ENCODE assay signal across 1 cellular context in the genomic region with DNA sequence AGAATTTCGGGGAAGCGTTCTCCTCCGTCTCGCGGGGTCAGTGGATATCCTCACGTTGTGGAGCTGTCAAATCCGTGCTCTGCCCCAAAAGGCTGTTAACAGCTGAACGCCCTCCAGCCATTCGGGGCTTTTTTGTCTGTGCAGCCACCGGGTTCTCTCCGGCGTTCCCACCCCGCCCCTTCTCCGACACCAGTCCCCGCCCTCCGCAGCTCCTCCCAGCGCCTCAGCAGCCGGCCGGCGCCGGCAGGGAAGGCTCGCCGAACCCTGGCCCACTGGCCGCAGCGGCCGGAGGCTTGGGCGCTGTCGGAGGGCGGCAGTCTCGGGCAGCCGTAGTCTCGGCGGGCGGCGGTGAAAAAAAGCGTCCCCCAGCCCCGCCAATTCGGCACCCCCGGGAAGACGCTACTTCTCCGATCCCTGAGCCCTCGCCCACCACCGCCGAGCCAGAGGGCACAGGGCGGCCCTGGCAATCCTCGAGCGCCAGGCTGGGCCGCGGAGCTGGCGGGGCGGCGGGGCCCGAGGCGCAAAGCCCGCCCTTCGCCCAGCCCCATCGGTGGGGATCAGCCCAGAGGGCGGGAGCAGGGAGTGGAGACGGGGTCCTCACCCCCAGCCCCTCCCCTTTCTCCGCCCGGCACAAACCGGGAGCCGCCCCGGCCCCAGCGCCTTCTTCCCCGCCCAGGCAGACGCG.
TF ChIP-seq lines count a peak whose summit lies in the region.

A gene (minus strand): TSS at position 496 of the 685 bp plus-strand sequence. CDS start 773 bp downstream, outside the sequence.

TF ChIP-seq in HepG2, 621 proteins besides CTCF, POLR2A, EP300 and RAD21 (continued from another document and continues in another):
- TF ChIP-seq, protein P1, sequence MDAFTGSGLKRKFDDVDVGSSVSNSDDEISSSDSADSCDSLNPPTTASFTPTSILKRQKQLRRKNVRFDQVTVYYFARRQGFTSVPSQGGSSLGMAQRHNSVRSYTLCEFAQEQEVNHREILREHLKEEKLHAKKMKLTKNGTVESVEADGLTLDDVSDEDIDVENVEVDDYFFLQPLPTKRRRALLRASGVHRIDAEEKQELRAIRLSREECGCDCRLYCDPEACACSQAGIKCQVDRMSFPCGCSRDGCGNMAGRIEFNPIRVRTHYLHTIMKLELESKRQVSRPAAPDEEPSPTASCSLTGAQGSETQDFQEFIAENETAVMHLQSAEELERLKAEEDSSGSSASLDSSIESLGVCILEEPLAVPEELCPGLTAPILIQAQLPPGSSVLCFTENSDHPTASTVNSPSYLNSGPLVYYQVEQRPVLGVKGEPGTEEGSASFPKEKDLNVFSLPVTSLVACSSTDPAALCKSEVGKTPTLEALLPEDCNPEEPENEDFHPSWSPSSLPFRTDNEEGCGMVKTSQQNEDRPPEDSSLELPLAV (CRISPR knock-in tag; conservative IDR thresholded peaks at IDR 0.05; ENCODE audit: low read depth) = no peak
- TF ChIP-seq NAIF1 (CRISPR knock-in tag; IDR thresholded peaks at IDR 0.05; ENCODE audit: borderline replicate concordance) (no peak), CBX5 (CRISPR knock-in tag; IDR thresholded peaks at IDR 0.05; ENCODE audit: borderline replicate concordance) (no peak), ZNF839 (CRISPR knock-in tag; IDR thresholded peaks at IDR 0.05; ENCODE audit: borderline replicate concordance) (0 out of 2 replicates have a peak, but pooled peaks have one; percentile 38), FOXA3 (CRISPR knock-in tag; IDR thresholded peaks at IDR 0.05) (0 out of 2 replicates have a peak, but pooled peaks have one; percentile 21), ZNF382 (CRISPR knock-in tag; IDR thresholded peaks at IDR 0.05; ENCODE audit: borderline replicate concordance) (no peak), ZNF180 (CRISPR knock-in tag; IDR thresholded peaks at IDR 0.05; ENCODE audit: borderline replicate concordance, low read depth) (no peak), ATF7 (IDR thresholded peaks at IDR 0.05) (no peak), ATF7 (CRISPR knock-in tag; IDR thresholded peaks at IDR 0.05) (0 out of 2 replicates have a peak, but pooled peaks have one; percentile 10), ZNF224 (CRISPR knock-in tag; IDR thresholded peaks at IDR 0.05) (peak; percentile 86; the same call in 1 of the 2 replicates), RFXAP (CRISPR knock-in tag; IDR thresholded peaks at IDR 0.05; ENCODE audit: borderline replicate concordance) (no peak), PHF21A (CRISPR knock-in tag; IDR thresholded peaks at IDR 0.05) (no peak), PHF5A (CRISPR knock-in tag; IDR thresholded peaks at IDR 0.05; ENCODE audit: low read depth, unreplicated experiment) (peak; percentile 29), ZNF44 (CRISPR knock-in tag; IDR thresholded peaks at IDR 0.05) (no peak), ZNF816 (CRISPR knock-in tag; IDR thresholded peaks at IDR 0.05; ENCODE audit: borderline replicate concordance) (no peak; the same call in 1 of the 2 replicates), MIER2 (CRISPR knock-in tag; IDR thresholded peaks at IDR 0.05) (0 out of 2 replicates have a peak, but pooled peaks have one; percentile 13), ZNF749 (CRISPR knock-in tag; IDR thresholded peaks at IDR 0.05; ENCODE audit: borderline replicate concordance) (peak; percentile 63; the same call in 1 of the 2 replicates), KDM5A (IDR thresholded peaks at IDR 0.05; ENCODE audit: borderline replicate concordance, low read length) (peak; percentile 16; the same call in 1 of the 2 replicates), ZNF256 (CRISPR knock-in tag; conservative IDR thresholded peaks at IDR 0.05) (no peak), RBM22 (optimal IDR thresholded peaks at IDR 0.05; ENCODE audit: low read length) (no peak), HNRNPH1 (optimal IDR thresholded peaks at IDR 0.05; ENCODE audit: low read depth, low read length) (no peak), ZMYM4 (CRISPR knock-in tag; IDR thresholded peaks at IDR 0.05) (peak; percentile 13; the same call in 1 of the 2 replicates), ZBTB42 (CRISPR knock-in tag; IDR thresholded peaks at IDR 0.05) (no peak; the same call in 1 of the 2 replicates), AHR (CRISPR knock-in tag; IDR thresholded peaks at IDR 0.05) (peak; percentile 69; the same call in 1 of the 2 replicates), ZNF747 (CRISPR knock-in tag; IDR thresholded peaks at IDR 0.05; ENCODE audit: borderline replicate concordance) (peak; percentile 78; the same call in 1 of the 2 replicates), MED13 (CRISPR knock-in tag; IDR thresholded peaks at IDR 0.05) (no peak), THYN1 (CRISPR knock-in tag; IDR thresholded peaks at IDR 0.05; ENCODE audit: borderline replicate concordance, low read depth) (no peak), TAF15 (IDR thresholded peaks at IDR 0.05; ENCODE audit: low read depth, low read length, poor library complexity, severe bottlenecking) (no peak), SIN3A (IDR thresholded peaks at IDR 0.05; ENCODE audit: borderline replicate concordance, low read depth, low read length) (peak; percentile 96), HOXA7 (CRISPR knock-in tag; IDR thresholded peaks at IDR 0.05) (no peak), POLR2G (IDR thresholded peaks at IDR 0.05; ENCODE audit: low read depth, low read length) (peak; percentile 74), AKAP8 (CRISPR knock-in tag; IDR thresholded peaks at IDR 0.05) (no peak; the same call in 1 of the 2 replicates), PITX1 (CRISPR knock-in tag; IDR thresholded peaks at IDR 0.05) (no peak; the same call in 1 of the 2 replicates), ZNF121 (CRISPR knock-in tag; IDR thresholded peaks at IDR 0.05) (peak; percentile 57; the same call in 1 of the 2 replicates), ZNF773 (CRISPR knock-in tag; IDR thresholded peaks at IDR 0.05; ENCODE audit: borderline replicate concordance) (no peak), ZNF562 (CRISPR knock-in tag; IDR thresholded peaks at IDR 0.05; ENCODE audit: borderline replicate concordance) (no peak), ETV6 (CRISPR knock-in tag; conservative IDR thresholded peaks at IDR 0.05) (0 out of 2 replicates have a peak, but pooled peaks have one; percentile 41), STAT5B (CRISPR knock-in tag; IDR thresholded peaks at IDR 0.05) (0 out of 2 replicates have a peak, but pooled peaks have one; percentile 16), ZMYM2 (CRISPR knock-in tag; IDR thresholded peaks at IDR 0.05) (no peak), ZNF761 (CRISPR knock-in tag; conservative IDR thresholded peaks at IDR 0.05) (no peak; the same call in 1 of the 2 replicates), SRSF1 (optimal IDR thresholded peaks at IDR 0.05; ENCODE audit: low read depth, low read length) (no peak), NR2C2 (CRISPR knock-in tag; IDR thresholded peaks at IDR 0.05; ENCODE audit: borderline replicate concordance) (no peak), HOXD1 (CRISPR knock-in tag; IDR thresholded peaks at IDR 0.05) (0 out of 2 replicates have a peak, but pooled peaks have one; percentile 42), SP4 (CRISPR knock-in tag; IDR thresholded peaks at IDR 0.05) (peak; percentile 90), FOSL1 (CRISPR knock-in tag; IDR thresholded peaks at IDR 0.05; ENCODE audit: borderline replicate concordance) (no peak)
- TF ChIP-seq, protein P2, sequence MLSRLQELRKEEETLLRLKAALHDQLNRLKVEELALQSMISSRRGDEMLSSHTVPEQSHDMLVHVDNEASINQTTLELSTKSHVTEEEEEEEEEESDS (CRISPR knock-in tag; IDR thresholded peaks at IDR 0.05; ENCODE audit: borderline replicate concordance) = no peak
- TF ChIP-seq, protein P3, sequence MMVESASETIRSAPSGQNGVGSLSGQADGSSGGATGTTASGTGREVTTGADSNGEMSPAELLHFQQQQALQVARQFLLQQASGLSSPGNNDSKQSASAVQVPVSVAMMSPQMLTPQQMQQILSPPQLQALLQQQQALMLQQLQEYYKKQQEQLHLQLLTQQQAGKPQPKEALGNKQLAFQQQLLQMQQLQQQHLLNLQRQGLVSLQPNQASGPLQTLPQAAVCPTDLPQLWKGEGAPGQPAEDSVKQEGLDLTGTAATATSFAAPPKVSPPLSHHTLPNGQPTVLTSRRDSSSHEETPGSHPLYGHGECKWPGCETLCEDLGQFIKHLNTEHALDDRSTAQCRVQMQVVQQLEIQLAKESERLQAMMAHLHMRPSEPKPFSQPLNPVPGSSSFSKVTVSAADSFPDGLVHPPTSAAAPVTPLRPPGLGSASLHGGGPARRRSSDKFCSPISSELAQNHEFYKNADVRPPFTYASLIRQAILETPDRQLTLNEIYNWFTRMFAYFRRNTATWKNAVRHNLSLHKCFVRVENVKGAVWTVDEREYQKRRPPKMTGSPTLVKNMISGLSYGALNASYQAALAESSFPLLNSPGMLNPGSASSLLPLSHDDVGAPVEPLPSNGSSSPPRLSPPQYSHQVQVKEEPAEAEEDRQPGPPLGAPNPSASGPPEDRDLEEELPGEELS (CRISPR knock-in tag; IDR thresholded peaks at IDR 0.05) = no peak; the same call in 1 of the 2 replicates
- TF ChIP-seq, protein P4, sequence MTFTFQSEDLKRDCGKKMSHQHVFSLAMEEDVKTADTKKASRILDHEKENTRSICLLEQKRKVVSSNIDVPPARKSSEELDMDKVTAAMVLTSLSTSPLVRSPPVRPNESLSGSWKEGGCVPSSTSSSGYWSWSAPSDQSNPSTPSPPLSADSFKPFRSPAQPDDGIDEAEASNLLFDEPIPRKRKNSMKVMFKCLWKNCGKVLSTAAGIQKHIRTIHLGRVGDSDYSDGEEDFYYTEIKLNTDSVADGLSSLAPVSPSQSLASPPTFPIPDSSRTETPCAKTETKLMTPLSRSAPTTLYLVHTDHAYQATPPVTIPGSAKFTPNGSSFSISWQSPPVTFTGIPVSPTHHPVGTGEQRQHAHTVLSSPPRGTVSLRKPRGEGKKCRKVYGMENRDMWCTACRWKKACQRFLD (CRISPR knock-in tag; IDR thresholded peaks at IDR 0.05; ENCODE audit: borderline replicate concordance) = no peak
- TF ChIP-seq, protein P5, sequence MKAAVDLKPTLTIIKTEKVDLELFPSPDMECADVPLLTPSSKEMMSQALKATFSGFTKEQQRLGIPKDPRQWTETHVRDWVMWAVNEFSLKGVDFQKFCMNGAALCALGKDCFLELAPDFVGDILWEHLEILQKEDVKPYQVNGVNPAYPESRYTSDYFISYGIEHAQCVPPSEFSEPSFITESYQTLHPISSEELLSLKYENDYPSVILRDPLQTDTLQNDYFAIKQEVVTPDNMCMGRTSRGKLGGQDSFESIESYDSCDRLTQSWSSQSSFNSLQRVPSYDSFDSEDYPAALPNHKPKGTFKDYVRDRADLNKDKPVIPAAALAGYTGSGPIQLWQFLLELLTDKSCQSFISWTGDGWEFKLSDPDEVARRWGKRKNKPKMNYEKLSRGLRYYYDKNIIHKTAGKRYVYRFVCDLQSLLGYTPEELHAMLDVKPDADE (CRISPR knock-in tag; IDR thresholded peaks at IDR 0.05) = no peak
- TF ChIP-seq, protein P6, sequence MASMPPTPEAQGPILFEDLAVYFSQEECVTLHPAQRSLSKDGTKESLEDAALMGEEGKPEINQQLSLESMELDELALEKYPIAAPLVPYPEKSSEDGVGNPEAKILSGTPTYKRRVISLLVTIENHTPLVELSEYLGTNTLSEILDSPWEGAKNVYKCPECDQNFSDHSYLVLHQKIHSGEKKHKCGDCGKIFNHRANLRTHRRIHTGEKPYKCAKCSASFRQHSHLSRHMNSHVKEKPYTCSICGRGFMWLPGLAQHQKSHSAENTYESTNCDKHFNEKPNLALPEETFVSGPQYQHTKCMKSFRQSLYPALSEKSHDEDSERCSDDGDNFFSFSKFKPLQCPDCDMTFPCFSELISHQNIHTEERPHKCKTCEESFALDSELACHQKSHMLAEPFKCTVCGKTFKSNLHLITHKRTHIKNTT (CRISPR knock-in tag; IDR thresholded peaks at IDR 0.05) = no peak
- TF ChIP-seq, protein P7, sequence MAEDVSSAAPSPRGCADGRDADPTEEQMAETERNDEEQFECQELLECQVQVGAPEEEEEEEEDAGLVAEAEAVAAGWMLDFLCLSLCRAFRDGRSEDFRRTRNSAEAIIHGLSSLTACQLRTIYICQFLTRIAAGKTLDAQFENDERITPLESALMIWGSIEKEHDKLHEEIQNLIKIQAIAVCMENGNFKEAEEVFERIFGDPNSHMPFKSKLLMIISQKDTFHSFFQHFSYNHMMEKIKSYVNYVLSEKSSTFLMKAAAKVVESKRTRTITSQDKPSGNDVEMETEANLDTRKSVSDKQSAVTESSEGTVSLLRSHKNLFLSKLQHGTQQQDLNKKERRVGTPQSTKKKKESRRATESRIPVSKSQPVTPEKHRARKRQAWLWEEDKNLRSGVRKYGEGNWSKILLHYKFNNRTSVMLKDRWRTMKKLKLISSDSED (CRISPR knock-in tag; IDR thresholded peaks at IDR 0.05) = no peak
- TF ChIP-seq, protein P8, sequence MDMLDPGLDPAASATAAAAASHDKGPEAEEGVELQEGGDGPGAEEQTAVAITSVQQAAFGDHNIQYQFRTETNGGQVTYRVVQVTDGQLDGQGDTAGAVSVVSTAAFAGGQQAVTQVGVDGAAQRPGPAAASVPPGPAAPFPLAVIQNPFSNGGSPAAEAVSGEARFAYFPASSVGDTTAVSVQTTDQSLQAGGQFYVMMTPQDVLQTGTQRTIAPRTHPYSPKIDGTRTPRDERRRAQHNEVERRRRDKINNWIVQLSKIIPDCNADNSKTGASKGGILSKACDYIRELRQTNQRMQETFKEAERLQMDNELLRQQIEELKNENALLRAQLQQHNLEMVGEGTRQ (IDR thresholded peaks at IDR 0.05; ENCODE audit: low read depth, low read length) = no peak
- TF ChIP-seq, protein P8 (CRISPR knock-in tag; IDR thresholded peaks at IDR 0.05; ENCODE audit: borderline replicate concordance) = no peak; the same call in 1 of the 2 replicates
- TF ChIP-seq, protein P9, sequence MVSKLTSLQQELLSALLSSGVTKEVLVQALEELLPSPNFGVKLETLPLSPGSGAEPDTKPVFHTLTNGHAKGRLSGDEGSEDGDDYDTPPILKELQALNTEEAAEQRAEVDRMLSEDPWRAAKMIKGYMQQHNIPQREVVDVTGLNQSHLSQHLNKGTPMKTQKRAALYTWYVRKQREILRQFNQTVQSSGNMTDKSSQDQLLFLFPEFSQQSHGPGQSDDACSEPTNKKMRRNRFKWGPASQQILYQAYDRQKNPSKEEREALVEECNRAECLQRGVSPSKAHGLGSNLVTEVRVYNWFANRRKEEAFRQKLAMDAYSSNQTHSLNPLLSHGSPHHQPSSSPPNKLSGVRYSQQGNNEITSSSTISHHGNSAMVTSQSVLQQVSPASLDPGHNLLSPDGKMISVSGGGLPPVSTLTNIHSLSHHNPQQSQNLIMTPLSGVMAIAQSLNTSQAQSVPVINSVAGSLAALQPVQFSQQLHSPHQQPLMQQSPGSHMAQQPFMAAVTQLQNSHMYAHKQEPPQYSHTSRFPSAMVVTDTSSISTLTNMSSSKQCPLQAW (CRISPR knock-in tag; IDR thresholded peaks at IDR 0.05) = 0 out of 2 replicates have a peak, but pooled peaks have one; percentile 62
- TF ChIP-seq, protein P10, sequence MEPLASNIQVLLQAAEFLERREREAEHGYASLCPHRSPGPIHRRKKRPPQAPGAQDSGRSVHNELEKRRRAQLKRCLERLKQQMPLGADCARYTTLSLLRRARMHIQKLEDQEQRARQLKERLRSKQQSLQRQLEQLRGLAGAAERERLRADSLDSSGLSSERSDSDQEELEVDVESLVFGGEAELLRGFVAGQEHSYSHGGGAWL (CRISPR knock-in tag; IDR thresholded peaks at IDR 0.05) = peak; percentile 86; the same call in 1 of the 2 replicates
